In genomic region chr20:4171538-4172116, GRCh38 we compare ENCODE assay signal across 8 cellular contexts. TPM values are rescaled to one million over a fixed set of nuclear protein-coding genes. Genes with fewer than 3 reads are reported as not detected.
DNase-seq lines count a peak whose midpoint lies in the region; ATAC-seq and TF ChIP-seq lines count a peak whose summit lies in the region.

No MANE protein-coding gene starts in this region.

- H3K27ac ChIP-seq in HCT116 (ENCODE audit: low read depth, low read length) (peak overlapping the region; percentile 58; the same call in 1 of the 2 replicates), right cardiac atrium (ENCODE audit: low read length) (peak overlapping the region; percentile 34), skin epidermis (peak overlapping the region in 15 of 21 experiments; percentile 14 to 75 (median 40))

- peaks cover under 1% of the 10 kb centered on the region for H3K36me3 Mint-ChIP-seq in activated CD4-positive, alpha-beta memory T cell treated with anti-CD3 and anti-CD28 coated beads, Interleukin-2, amount 10 ng/mL, durations not matched to agents 7 days and 5 days (ENCODE audit: low read depth)

- H3K27me3 ChIP-seq in HCT116 (ENCODE audit: insufficient read depth, low read length) (no peaks in the 10 kb centered on the region), right cardiac atrium (ENCODE audit: control insufficient read depth, insufficient read depth) (no peaks in the 10 kb centered on the region)

- H3K9me2 ChIP-seq in HCT116 (ENCODE audit: insufficient read depth), result no peaks in the 10 kb centered on the region

- BruUV-seq in HCT116 (replicated peaks; lab: Mats Ljungman, UMichigan), result no TSS peak

- no peaks in the 10 kb centered on the region for H3K27me3 Mint-ChIP-seq in activated CD4-positive, alpha-beta memory T cell treated with anti-CD3 and anti-CD28 coated beads, Interleukin-2, amount 10 ng/mL, durations not matched to agents 7 days and 5 days

- H3K4me2 ChIP-seq in HCT116 (ENCODE audit: low read length), result peak overlapping the region; percentile 92

- WGBS in right cardiac atrium, result 53% methylated on average over 13 of the region's 13 CpGs

- RAD21 ChIA-PET in HCT116 (lab: Charles Lee; ENCODE audit: low non-redundant PET in 1 of 2, low total read pairs in 2 of 2, uncharacterized antibody in 2 of 2, unreplicated experiment in 2 of 2), result no interaction called here

- DNase-seq in HCT116 (ENCODE audit: low read depth, low spot score) (no peak), right cardiac atrium (no peak), GM19238 (ENCODE audit: insufficient read length, low spot score) (no peak), AG08396 (ENCODE audit: low spot score) (no peak), mesenteric fat pad (ENCODE audit: low spot score) (no peak)
- DNase-seq in activated CD4-positive, alpha-beta memory T cell treated with anti-CD3 and anti-CD28 coated beads, Interleukin-2, amount 10 ng/mL, durations not matched to agents 7 days and 5 days, result no peak

- ATAC-seq in HCT116, result peak; percentile 19
- ATAC-seq in right cardiac atrium, result peak; percentile 14 to 16
- ATAC-seq in HG03520 (IDR thresholded peaks at IDR 0.05; ENCODE audit: unreplicated experiment), result no peak

- H3K36me3 ChIP-seq in HCT116 (ENCODE audit: control insufficient read depth in 1 of 2, insufficient read depth in 2 of 2, low read length in 2 of 2), result peaks cover 0 to 3% of the 10 kb centered on the region in 2 experiments; a peak in 1 of 4 replicates

- H3K4me1 Mint-ChIP-seq in activated CD4-positive, alpha-beta memory T cell treated with anti-CD3 and anti-CD28 coated beads, Interleukin-2, amount 10 ng/mL, durations not matched to agents 7 days and 5 days, result peaks cover 39% of the 10 kb centered on the region

- CTCF ChIA-PET in HCT116 (lab: Charles Lee), result no interaction called here
- CTCF ChIA-PET in activated CD4-positive, alpha-beta memory T cell treated with anti-CD3 and anti-CD28 coated beads, Interleukin-2, amount 10 ng/mL, durations not matched to agents 7 days and 5 days (lab: Charles Lee), result interaction anchor here (0.7 kb wide), 1 partner anchor 321 kb away, joined by 3 read pairs; no protein-coding TSS in a partner anchor

- no peaks in the 10 kb centered on the region for H3K9me3 Mint-ChIP-seq in activated CD4-positive, alpha-beta memory T cell treated with anti-CD3 and anti-CD28 coated beads, Interleukin-2, amount 10 ng/mL, durations not matched to agents 7 days and 5 days

- H2AFZ ChIP-seq in HCT116 (ENCODE audit: low read depth, low read length, poor library complexity, severe bottlenecking), result no peak overlapping the region

- H3K4me1 ChIP-seq in HCT116 (ENCODE audit: control insufficient read depth in 1 of 2, insufficient read depth in 2 of 2, low read length in 2 of 2) (peaks cover 6 to 30% of the 10 kb centered on the region in 2 experiments; a peak in 3 of 4 replicates), right cardiac atrium (ENCODE audit: control insufficient read depth, insufficient read depth, low read length) (peaks cover 7% of the 10 kb centered on the region)

- H3K4me3 ChIP-seq in HCT116 (replicated peaks in 1 of 2; ENCODE audit: low read depth in 1 of 2, low read length in 2 of 2), result peak overlapping the region; percentile 48 to 61
- H3K4me3 ChIP-seq in right cardiac atrium (ENCODE audit: low read length), result peak overlapping the region; percentile 29
- peak overlapping the region; percentile 29 to 47 (median 37) for H3K4me3 ChIP-seq in skin epidermis

- no peak for TF ChIP-seq POLR2A in HCT116 (IDR thresholded peaks at IDR 0.05; ENCODE audit: borderline replicate concordance, extremely low read depth, insufficient read depth, insufficient read length)

- H3K9me3 ChIP-seq in HCT116 (ENCODE audit: control insufficient read depth in 1 of 2, insufficient read depth in 1 of 2, low read depth in 1 of 2, low read length in 2 of 2) (no peaks in the 10 kb centered on the region), right cardiac atrium (ENCODE audit: control insufficient read depth, low read length) (no peaks in the 10 kb centered on the region)

- TF ChIP-seq CTCF in HCT116 (IDR thresholded peaks at IDR 0.05 in 2 of 3, conservative IDR thresholded peaks at IDR 0.05 in 1 of 3; ENCODE audit: borderline replicate concordance in 1 of 3, insufficient read depth in 1 of 3, low read depth in 2 of 3, low read length in 2 of 3), result no peak

- peak overlapping the region; percentile 64 for H3K9ac ChIP-seq in HCT116 (ENCODE audit: low read length)

- peak overlapping the region; percentile 67 for H3K27ac Mint-ChIP-seq in activated CD4-positive, alpha-beta memory T cell treated with anti-CD3 and anti-CD28 coated beads, Interleukin-2, amount 10 ng/mL, durations not matched to agents 7 days and 5 days

- no peak for TF ChIP-seq RAD21 in HCT116 (IDR thresholded peaks at IDR 0.05; ENCODE audit: low read depth)

- H3K79me2 ChIP-seq in HCT116 (ENCODE audit: insufficient read depth, low read length), result peaks cover 37% of the 10 kb centered on the region; the same call in 1 of the 2 replicates

- POLR2A ChIA-PET in HCT116 (lab: Charles Lee), result no interaction called here
- POLR2A ChIA-PET in activated CD4-positive, alpha-beta memory T cell treated with anti-CD3 and anti-CD28 coated beads, Interleukin-2, amount 10 ng/mL, durations not matched to agents 7 days and 5 days (lab: Charles Lee), result no interaction called here

- no peaks in the 10 kb centered on the region for H4K20me1 ChIP-seq in HCT116 (ENCODE audit: insufficient read depth)

- peak overlapping the region; percentile 79 for H3K4me3 Mint-ChIP-seq in activated CD4-positive, alpha-beta memory T cell treated with anti-CD3 and anti-CD28 coated beads, Interleukin-2, amount 10 ng/mL, durations not matched to agents 7 days and 5 days

- intact Hi-C loops in HCT116 (cut with micrococcal nuclease), result no loop called here
- intact Hi-C loops in right cardiac atrium (cut with DNase I), result loop anchor here in 1 of 4 donors (2.0 kb wide), 1 partner anchor 61 kb away; no protein-coding TSS in a partner anchor

TF ChIP-seq in HCT116, 20 proteins besides CTCF, POLR2A, EP300 and RAD21:
- TF ChIP-seq SRF (IDR thresholded peaks at IDR 0.05; ENCODE audit: low read depth) (no peak), ZNF274 (IDR thresholded peaks at IDR 0.05; ENCODE audit: low read depth, low read length) (no peak), YY1 (IDR thresholded peaks at IDR 0.05; ENCODE audit: extremely low read depth, insufficient replicate concordance, low read depth, low read length) (no peak), SIN3A (IDR thresholded peaks at IDR 0.05; ENCODE audit: low read depth) (no peak), EGR1 (IDR thresholded peaks at IDR 0.05; ENCODE audit: low read depth) (no peak), ELF1 (IDR thresholded peaks at IDR 0.05; ENCODE audit: borderline replicate concordance, low read depth) (no peak)
TF ChIP-seq in HCT116: peak in this region for 0.

RNA-seq across cellular contexts. Expression of gene SMOX, which starts 23.0 kb away (rescaled TPM):
- total RNA-seq in HCT116 (2021; ENCODE audit: unreplicated experiment), result 40.1 TPM
- polyA plus RNA-seq in HCT116 (2012), result 75.8 and 81.2 TPM in 2 replicates
- total RNA-seq in activated CD4-positive, alpha-beta memory T cell treated with anti-CD3 and anti-CD28 coated beads, Interleukin-2, amount 10 ng/mL, durations not matched to agents 7 days and 5 days, result 10 to 100 TPM; 10.6 to 12.5 TPM
- total RNA-seq in right cardiac atrium, result 1 to 10 TPM; 4.2 to 5.2 (median 4.7) TPM
- polyA plus RNA-seq in right cardiac atrium, result 3.3 TPM
- total RNA-seq in mesenteric fat pad, result 6.4 TPM
